In the genomic region with DNA sequence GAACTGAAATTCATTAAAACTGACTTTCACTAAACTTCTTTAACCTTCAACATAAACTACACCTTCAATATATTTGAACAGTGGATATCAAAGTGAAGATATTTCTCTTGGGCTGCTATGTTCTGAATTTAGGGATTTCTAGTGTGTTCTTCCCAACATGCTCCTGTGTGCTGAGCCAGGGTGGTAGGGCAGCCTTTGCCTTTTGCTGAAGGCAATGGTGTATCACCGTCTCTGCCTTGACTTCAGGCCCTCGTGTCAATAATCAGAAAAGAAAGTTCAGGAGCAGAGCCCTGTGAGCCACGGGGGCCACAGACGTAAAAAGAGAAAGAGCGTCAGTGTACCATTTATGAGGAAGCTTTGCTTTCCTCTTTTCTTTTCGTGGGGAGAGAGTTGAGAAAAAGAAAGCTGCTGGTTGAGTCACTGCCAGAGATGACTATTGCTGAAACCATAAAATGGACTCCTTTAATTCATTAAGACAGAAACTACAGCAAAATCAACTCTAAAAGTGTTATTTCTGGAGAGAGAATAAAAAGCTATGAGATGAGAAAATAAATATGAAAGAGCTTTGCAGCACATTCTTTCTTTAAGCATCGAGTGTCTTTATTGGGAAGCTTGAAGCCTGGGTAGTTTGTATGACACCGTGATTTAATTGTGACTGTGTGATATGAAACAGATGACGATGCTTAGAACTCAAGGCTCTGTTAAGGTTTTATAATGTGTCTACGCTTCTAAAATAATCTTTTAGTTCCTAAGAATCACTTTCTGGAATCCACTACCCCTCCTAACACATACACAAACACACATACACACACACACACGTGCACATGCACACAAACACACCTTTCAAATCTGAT, we compare ENCODE assay signal across 1 cellular context.
TF ChIP-seq lines count a peak whose summit lies in the region.

No MANE protein-coding gene starts in this region.

TF ChIP-seq in SK-N-SH, 30 proteins besides CTCF, POLR2A, EP300 and RAD21:
- TF ChIP-seq, protein P1, sequence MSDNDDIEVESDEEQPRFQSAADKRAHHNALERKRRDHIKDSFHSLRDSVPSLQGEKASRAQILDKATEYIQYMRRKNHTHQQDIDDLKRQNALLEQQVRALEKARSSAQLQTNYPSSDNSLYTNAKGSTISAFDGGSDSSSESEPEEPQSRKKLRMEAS (IDR thresholded peaks at IDR 0.05; ENCODE audit: low read depth) = 0 out of 2 replicates have a peak, but pooled peaks have one; percentile 22
- TF ChIP-seq, protein P2, sequence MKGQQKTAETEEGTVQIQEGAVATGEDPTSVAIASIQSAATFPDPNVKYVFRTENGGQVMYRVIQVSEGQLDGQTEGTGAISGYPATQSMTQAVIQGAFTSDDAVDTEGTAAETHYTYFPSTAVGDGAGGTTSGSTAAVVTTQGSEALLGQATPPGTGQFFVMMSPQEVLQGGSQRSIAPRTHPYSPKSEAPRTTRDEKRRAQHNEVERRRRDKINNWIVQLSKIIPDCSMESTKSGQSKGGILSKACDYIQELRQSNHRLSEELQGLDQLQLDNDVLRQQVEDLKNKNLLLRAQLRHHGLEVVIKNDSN (IDR thresholded peaks at IDR 0.05; ENCODE audit: borderline replicate concordance, low read depth) = no peak
- TF ChIP-seq, protein P3, sequence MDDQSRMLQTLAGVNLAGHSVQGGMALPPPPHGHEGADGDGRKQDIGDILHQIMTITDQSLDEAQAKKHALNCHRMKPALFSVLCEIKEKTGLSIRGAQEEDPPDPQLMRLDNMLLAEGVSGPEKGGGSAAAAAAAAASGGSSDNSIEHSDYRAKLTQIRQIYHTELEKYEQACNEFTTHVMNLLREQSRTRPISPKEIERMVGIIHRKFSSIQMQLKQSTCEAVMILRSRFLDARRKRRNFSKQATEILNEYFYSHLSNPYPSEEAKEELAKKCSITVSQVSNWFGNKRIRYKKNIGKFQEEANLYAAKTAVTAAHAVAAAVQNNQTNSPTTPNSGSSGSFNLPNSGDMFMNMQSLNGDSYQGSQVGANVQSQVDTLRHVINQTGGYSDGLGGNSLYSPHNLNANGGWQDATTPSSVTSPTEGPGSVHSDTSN (IDR thresholded peaks at IDR 0.05) = 0 out of 2 replicates have a peak, but pooled peaks have one; percentile 12
- TF ChIP-seq TCF12 (IDR thresholded peaks at IDR 0.05) = peak; percentile 54
- TF ChIP-seq FOXM1 (IDR thresholded peaks at IDR 0.05; ENCODE audit: low read depth) = no peak
TF ChIP-seq in SK-N-SH: peak in this region for 3.
